20 cellular contexts compared by ENCODE assay signal in the genomic region with DNA sequence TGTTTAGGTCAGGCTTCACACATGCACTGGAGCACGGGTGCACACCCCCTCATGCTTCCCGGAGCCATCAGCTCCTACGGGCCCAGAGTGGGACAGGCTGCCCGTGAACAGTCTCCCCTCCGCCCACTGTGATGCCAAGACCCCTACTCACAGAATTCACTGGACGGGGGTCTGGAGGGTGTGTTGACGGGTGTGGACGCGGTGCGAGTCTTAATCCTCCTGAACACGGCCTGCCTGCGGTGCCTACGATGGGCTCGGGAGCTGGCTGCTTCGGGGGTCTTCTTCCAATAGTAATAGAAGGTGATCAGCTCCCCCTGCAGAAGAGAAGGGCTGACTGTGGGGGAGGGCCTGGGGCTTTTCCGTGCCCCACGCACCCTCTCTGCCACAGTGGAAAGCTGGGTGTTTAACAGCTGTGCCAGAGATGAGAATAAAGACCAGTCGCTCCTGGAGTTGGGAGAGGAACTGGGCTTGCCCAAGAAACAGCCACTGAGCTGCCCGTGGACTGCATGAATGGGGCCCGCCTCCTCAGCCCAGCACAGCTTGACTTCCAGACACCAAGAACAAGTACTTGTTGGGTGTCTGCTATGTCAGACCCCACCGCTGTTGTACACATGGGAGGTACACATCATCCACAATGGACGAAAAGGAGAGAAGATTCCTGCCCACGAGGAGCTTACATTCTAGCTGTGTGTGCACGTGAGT. TPM values are rescaled to one million over a fixed set of nuclear protein-coding genes. Genes with fewer than 3 reads are reported as not detected.
A peak's percentile ranks its signal among the peaks of the same experiment; 100 is the strongest.
DNase-seq lines count a peak whose midpoint lies in the region; ATAC-seq and TF ChIP-seq lines count a peak whose summit lies in the region.
"Had no signal": no experiment of that assay in that cellular context is flagged by ENCODE, and none has a peak within 500 bp of the region (broad histone marks: within the 10 kb centered on the region; RNA-seq: fewer than 3 reads in every experiment).

No MANE protein-coding gene starts in this region.

- H3K27me3 Mint-ChIP-seq in activated CD4-positive, alpha-beta T cell treated with anti-CD3 and anti-CD28 coated beads, Interleukin-2, amount 10 ng/mL, durations not matched to agents 7 days and 5 days: no peaks in the 10 kb centered on the region
- H3K27me3 Mint-ChIP-seq: activated B cell treated with CpG ODN at 0.5 μM for 24 hours; stimulated activated naive CD8-positive, alpha-beta T cell treated with anti-CD3 and anti-CD28 coated beads, Interleukin-15, Interleukin-2, amounts not matched to agents 100 ng/mL and 50 ng/mL, for 24 hours had no signal

- no peak overlapping the region for H3K9ac ChIP-seq in OCI-LY1 (ENCODE audit: low read length)

- POLR2A ChIA-PET in activated CD4-positive, alpha-beta T cell treated with anti-CD3 and anti-CD28 coated beads, Interleukin-2, amount 10 ng/mL, durations not matched to agents 7 days and 5 days (lab: Charles Lee): no interaction called here

- H3K4me1 ChIP-seq in OCI-LY1 (ENCODE audit: insufficient read depth, low read length, severe bottlenecking): peaks cover 18% of the 10 kb centered on the region
- peaks cover 81% of the 10 kb centered on the region in 2 donors for H3K4me1 ChIP-seq in gastrocnemius medialis

- H3F3A ChIP-seq in OCI-LY1 (ENCODE audit: insufficient read depth, low read length): no peaks in the 10 kb centered on the region

- peaks cover 12% of the 10 kb centered on the region for H3K4me1 Mint-ChIP-seq in activated CD4-positive, alpha-beta T cell treated with anti-CD3 and anti-CD28 coated beads, Interleukin-2, amount 10 ng/mL, durations not matched to agents 7 days and 5 days

- peaks cover 29% of the 10 kb centered on the region for H3K79me2 ChIP-seq in OCI-LY1 (ENCODE audit: insufficient read depth, low read length)

- no peak for TF ChIP-seq POLR2A in gastrocnemius medialis (IDR thresholded peaks at IDR 0.05)

- peak overlapping the region; percentile 36 for H3K27ac Mint-ChIP-seq in activated CD4-positive, alpha-beta T cell treated with anti-CD3 and anti-CD28 coated beads, Interleukin-2, amount 10 ng/mL, durations not matched to agents 7 days and 5 days
- H3K27ac Mint-ChIP-seq: activated B cell treated with CpG ODN at 0.5 μM for 24 hours; stimulated activated naive CD8-positive, alpha-beta T cell treated with anti-CD3 and anti-CD28 coated beads, Interleukin-15, Interleukin-2, amounts not matched to agents 100 ng/mL and 50 ng/mL, for 24 hours; T-helper 1 cell treated with Interleukin-12 subunit alpha and Interleukin-12 subunit beta and Interleukin-4 antibody, amounts not matched to agents 30 μg/mL and 1 μg/mL, for 36 hours had no signal

- DNase-seq in activated CD4-positive, alpha-beta T cell treated with anti-CD3 and anti-CD28 coated beads, Interleukin-2, amount 10 ng/mL, durations not matched to agents 7 days and 5 days: no peak
- no peak for DNase-seq in activated CD4-positive, alpha-beta T cell treated with anti-CD3 and anti-CD28 coated beads, Interleukin-2, amount 50 U/mL, for 48 hours
- DNase-seq in left ventricle myocardium superior (peak; percentile 39), gastrocnemius medialis (peak in 1 of 2 donors; percentile 31), NCI-H2227 (lab: John Stamatoyannopoulos, UW; ENCODE audit: unreplicated experiment) (no peak)
- DNase-seq: 8988T; activated B cell treated with CpG ODN at 0.5 μM for 24 hours; anterior cingulate cortex; cerebellar nuclear complex; NCI-H1417; NCI-H69; occipital lobe; stimulated activated CD4-positive, alpha-beta T cell treated with anti-CD3 and anti-CD28 coated beads, Interleukin-1b, Interleukin-23, amount 100 ng/mL, for 48 hours; transverse colon had no signal

- H3K9me3 ChIP-seq in OCI-LY1 (ENCODE audit: low read length): no peaks in the 10 kb centered on the region
- H3K9me3 ChIP-seq in gastrocnemius medialis: no peaks in the 10 kb centered on the region
- H3K9me3 ChIP-seq: SJSA1, transverse colon had no signal

- TF ChIP-seq CTCF in OCI-LY1 (IDR thresholded peaks at IDR 0.05; ENCODE audit: low read length) (no peak), gastrocnemius medialis (IDR thresholded peaks at IDR 0.05 in 4 of 5, conservative IDR thresholded peaks at IDR 0.05 in 1 of 5) (no peak)

- H3K27me3 ChIP-seq in OCI-LY1 (ENCODE audit: insufficient read depth, low read length): no peaks in the 10 kb centered on the region
- no peaks in the 10 kb centered on the region for H3K27me3 ChIP-seq in gastrocnemius medialis
- H3K27me3 ChIP-seq: SJSA1, transverse colon had no signal

- H3K4me3 Mint-ChIP-seq in activated CD4-positive, alpha-beta T cell treated with anti-CD3 and anti-CD28 coated beads, Interleukin-2, amount 10 ng/mL, durations not matched to agents 7 days and 5 days: no peak overlapping the region
- H3K4me3 Mint-ChIP-seq: activated B cell treated with CpG ODN at 0.5 μM for 24 hours; stimulated activated naive CD8-positive, alpha-beta T cell treated with anti-CD3 and anti-CD28 coated beads, Interleukin-15, Interleukin-2, amounts not matched to agents 100 ng/mL and 50 ng/mL, for 24 hours; T-helper 1 cell treated with Interleukin-12 subunit alpha and Interleukin-12 subunit beta and Interleukin-4 antibody, amounts not matched to agents 30 μg/mL and 1 μg/mL, for 36 hours had no signal

- intact Hi-C loops in left ventricle myocardium superior (cut with micrococcal nuclease) (no loop called here), gastrocnemius medialis (cut with DNase I; ENCODE audit: low total_unique reads) (no loop called here)

- CTCF ChIA-PET in activated CD4-positive, alpha-beta T cell treated with anti-CD3 and anti-CD28 coated beads, Interleukin-2, amount 10 ng/mL, durations not matched to agents 7 days and 5 days (lab: Charles Lee): interaction anchor here (0.9 to 1.0 kb wide), 2 partner anchors 16 to 356 kb away, joined by 3 to 5 read pairs; no protein-coding TSS in a partner anchor

- H3K27ac ChIP-seq in OCI-LY1 (ENCODE audit: low read depth, low read length, poor library complexity, severe bottlenecking): peak overlapping the region; percentile 72
- peak overlapping the region; percentile 90 to 95 (median 93) for H3K27ac ChIP-seq in gastrocnemius medialis
- H3K27ac ChIP-seq: SJSA1 had no signal

- H2AFZ ChIP-seq in OCI-LY1 (ENCODE audit: low read length): no peak overlapping the region

- H3K4me2 ChIP-seq in OCI-LY1 (ENCODE audit: low read length): no peak overlapping the region

- H3K9me2 ChIP-seq in OCI-LY1 (ENCODE audit: low read depth, low read length): no peaks in the 10 kb centered on the region

- no peaks in the 10 kb centered on the region for H3K9me3 Mint-ChIP-seq in activated CD4-positive, alpha-beta T cell treated with anti-CD3 and anti-CD28 coated beads, Interleukin-2, amount 10 ng/mL, durations not matched to agents 7 days and 5 days
- H3K9me3 Mint-ChIP-seq: activated B cell treated with CpG ODN at 0.5 μM for 24 hours; stimulated activated naive CD8-positive, alpha-beta T cell treated with anti-CD3 and anti-CD28 coated beads, Interleukin-15, Interleukin-2, amounts not matched to agents 100 ng/mL and 50 ng/mL, for 24 hours; T-helper 1 cell treated with Interleukin-12 subunit alpha and Interleukin-12 subunit beta and Interleukin-4 antibody, amounts not matched to agents 30 μg/mL and 1 μg/mL, for 36 hours had no signal

- H3K36me3 Mint-ChIP-seq in activated CD4-positive, alpha-beta T cell treated with anti-CD3 and anti-CD28 coated beads, Interleukin-2, amount 10 ng/mL, durations not matched to agents 7 days and 5 days (ENCODE audit: low read depth): peaks cover 19% of the 10 kb centered on the region

- in situ Hi-C loops in gastrocnemius medialis (cut with MboI; ENCODE audit: low sequenced_read_pairs in 4 of 4): no loop called here

- H3K4me3 ChIP-seq in OCI-LY1 (ENCODE audit: low read depth, low read length, poor library complexity, severe bottlenecking) (no peak overlapping the region), gastrocnemius medialis (no peak overlapping the region)
- H3K4me3 ChIP-seq: SJSA1, transverse colon had no signal

- peaks cover 90% of the 10 kb centered on the region for H3K36me3 ChIP-seq in OCI-LY1 (ENCODE audit: insufficient read depth, low read length)
- H3K36me3 ChIP-seq in gastrocnemius medialis: peaks cover 3 to 42% of the 10 kb centered on the region in 2 donors

- ATAC-seq in left ventricle myocardium superior (peak; percentile 4), gastrocnemius medialis (no peak), GM21526 (IDR thresholded peaks at IDR 0.05; ENCODE audit: low FRiP score, unreplicated experiment) (no peak), HG02571 (IDR thresholded peaks at IDR 0.05; ENCODE audit: unreplicated experiment) (no peak)

- no peaks in the 10 kb centered on the region for H4K20me1 ChIP-seq in OCI-LY1 (ENCODE audit: insufficient read depth, low read length)

RNA-seq across cellular contexts. Expression of a gene that starts 47.9 kb away (rescaled TPM):
- under 1 TPM; 0.32 to 0.44 TPM for total RNA-seq in activated CD4-positive, alpha-beta T cell treated with anti-CD3 and anti-CD28 coated beads, Interleukin-2, amount 10 ng/mL, durations not matched to agents 7 days and 5 days
- 2.0 TPM for total RNA-seq in left ventricle myocardium superior
- 1 to 10 TPM in 1 of 4 donors, under 1 TPM in 3; 0.56 to 2.9 (median 0.68) TPM for total RNA-seq in gastrocnemius medialis
